1 cellular context compared by ENCODE assay signal in genomic region chr6:41634657-41635056, GRCh38.
TF ChIP-seq lines count a peak whose summit lies in the region.

No MANE protein-coding gene starts in this region.

TF ChIP-seq in H1, 55 proteins besides CTCF, POLR2A, EP300 and RAD21:
- TF ChIP-seq CHD2 (IDR thresholded peaks at IDR 0.05; ENCODE audit: low read length) (no peak), SP1 (IDR thresholded peaks at IDR 0.05; ENCODE audit: low read depth, low read length) (no peak), SP4 (IDR thresholded peaks at IDR 0.05; ENCODE audit: low read length) (no peak), RFX5 (IDR thresholded peaks at IDR 0.05; ENCODE audit: borderline replicate concordance, low read depth, low read length) (no peak), SIRT6 (IDR thresholded peaks at IDR 0.05; ENCODE audit: low read length) (no peak), E2F6 (IDR thresholded peaks at IDR 0.05) (no peak), ATF2 (IDR thresholded peaks at IDR 0.05; ENCODE audit: low read length) (no peak), NANOG (IDR thresholded peaks at IDR 0.05; ENCODE audit: insufficient read depth, low read depth, low read length, poor library complexity, severe bottlenecking) (no peak), NRF1 (IDR thresholded peaks at IDR 0.05; ENCODE audit: low read depth, low read length) (no peak), SP2 (IDR thresholded peaks at IDR 0.05; ENCODE audit: low read length) (no peak), POU5F1 (IDR thresholded peaks at IDR 0.05; ENCODE audit: low read depth, low read length) (no peak), BCL11A (IDR thresholded peaks at IDR 0.05; ENCODE audit: low read depth in 2 of 2, low read length in 2 of 2) (no peak), TCF12 (IDR thresholded peaks at IDR 0.05; ENCODE audit: low read depth, low read length) (no peak), JUND (IDR thresholded peaks at IDR 0.05; ENCODE audit: low read length) (no peak), FOSL1 (IDR thresholded peaks at IDR 0.05; ENCODE audit: insufficient read depth, low read depth, low read length) (no peak), POLR2AphosphoS5 (IDR thresholded peaks at IDR 0.05; ENCODE audit: low read depth, low read length) (no peak), SAP30 (IDR thresholded peaks at IDR 0.05; ENCODE audit: insufficient read depth, insufficient replicate concordance, low read length) (no peak), KDM4A (IDR thresholded peaks at IDR 0.05; ENCODE audit: low read depth, low read length, severe bottlenecking) (no peak), EGR1 (IDR thresholded peaks at IDR 0.05; ENCODE audit: borderline replicate concordance, low read depth, low read length) (no peak)
